ENCODE assay signal across 16 cellular contexts in the genomic region with DNA sequence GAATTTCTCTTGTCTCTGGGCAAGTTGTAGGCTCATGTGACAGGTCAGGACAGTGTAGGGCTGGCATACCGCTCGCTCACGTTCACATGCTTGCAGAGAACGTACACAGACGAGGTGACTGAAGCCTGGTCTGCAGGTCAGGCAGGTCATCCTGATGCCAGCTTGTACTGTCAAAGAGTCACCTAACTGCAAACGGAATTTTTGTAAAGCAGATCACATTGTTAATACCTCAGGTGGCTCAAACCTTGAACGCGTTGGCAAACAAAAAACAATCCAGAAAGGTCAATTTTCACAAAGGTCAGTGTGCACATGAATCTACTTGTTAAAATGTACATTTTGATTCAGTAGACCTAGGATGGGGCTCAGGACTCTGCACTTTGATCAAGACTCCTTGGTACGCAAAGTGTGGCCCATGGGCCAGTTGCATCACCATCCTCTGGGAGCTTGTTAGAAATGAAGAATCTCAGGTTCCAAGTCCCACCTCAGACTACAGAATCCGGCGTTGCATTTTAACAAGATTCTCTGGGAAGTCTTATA. TPM values are rescaled to one million over a fixed set of nuclear protein-coding genes. Genes with fewer than 3 reads are reported as not detected.
DNase-seq lines count a peak whose midpoint lies in the region; ATAC-seq, FAIRE-seq and TF ChIP-seq lines count a peak whose summit lies in the region.
"Had no signal": no experiment of that assay in that cellular context is flagged by ENCODE, and none has a peak within 500 bp of the region (broad histone marks: within the 10 kb centered on the region; RNA-seq: fewer than 3 reads in every experiment).

No MANE protein-coding gene starts in this region.

- 56% methylated on average over 11 of the region's 11 CpGs for WGBS in liver
- 87 to 88% methylated on average over 11 of the region's 11 CpGs for WGBS in pancreas, 2 donors

- H3K27ac ChIP-seq in left ventricle myocardium inferior (replicated peaks) (no peak overlapping the region), RWPE2 (ENCODE audit: poor library complexity, severe bottlenecking) (no peak overlapping the region), liver (ENCODE audit: low read depth in 1 of 2, low read length in 2 of 2) (peak overlapping the region in 1 of 2 donors; percentile 6), upper lobe of right lung (no peak overlapping the region), pancreas (no peak overlapping the region)
- H3K27ac ChIP-seq: C4-2B, GM23248 had no signal

- no peak for ATAC-seq in RWPE2 (ENCODE audit: low read depth)
- no peak for ATAC-seq in upper lobe of right lung
- ATAC-seq in pancreas = no peak

- H3K9ac ChIP-seq in liver (ENCODE audit: low read depth in 1 of 2, low read length in 2 of 2) = no peak overlapping the region
- H3K9ac ChIP-seq: GM23248 had no signal

- no peak for TF ChIP-seq RAD21 in liver (IDR thresholded peaks at IDR 0.05)

- no peak for FAIRE-seq in pancreas (lab: Jason Lieb, UNC)
- FAIRE-seq: A204.1, GM18507, H54 had no signal

- DNase-seq in cardiac septum (ENCODE audit: low spot score) (peak; percentile 69), left ventricle myocardium inferior (no peak), RWPE2 (ENCODE audit: low spot score) (peak; percentile 35), upper lobe of right lung (peak; percentile 15), NAMALWA (ENCODE audit: low spot score) (no peak), NCI-H187 treated with DMSO at 0.1 percent for 48 hours (lab: John Stamatoyannopoulos, UW) (no peak), pancreas (no peak)
- DNase-seq: CD4-positive, alpha-beta memory T cell; COR-L47; GM23248 had no signal

- no peaks in the 10 kb centered on the region for H3K27me3 ChIP-seq in left ventricle myocardium inferior (ENCODE audit: low read depth)
- H3K27me3 ChIP-seq in RWPE2 (ENCODE audit: insufficient read depth, poor library complexity, severe bottlenecking) = no peaks in the 10 kb centered on the region
- H3K27me3 ChIP-seq in liver (ENCODE audit: control insufficient read depth in 4 of 4, insufficient read depth in 4 of 4, low read length in 3 of 4) = no peaks in the 10 kb centered on the region
- H3K27me3 ChIP-seq in upper lobe of right lung = no peaks in the 10 kb centered on the region
- no peaks in the 10 kb centered on the region for H3K27me3 ChIP-seq in pancreas
- H3K27me3 ChIP-seq: BE2C had no signal

- H3K36me3 ChIP-seq in left ventricle myocardium inferior (no peaks in the 10 kb centered on the region), RWPE2 (ENCODE audit: low read depth) (peaks cover 20% of the 10 kb centered on the region), liver (ENCODE audit: control insufficient read depth in 4 of 4, insufficient read depth in 3 of 4, low read depth in 1 of 4, low read length in 3 of 4) (peaks cover 0 to 19% (median 5%) of the 10 kb centered on the region in 4 donors), upper lobe of right lung (no peaks in the 10 kb centered on the region), pancreas (peaks cover 0 to 11% (median 3%) of the 10 kb centered on the region in 3 donors)
- H3K36me3 ChIP-seq: BE2C had no signal

- no peaks in the 10 kb centered on the region for H3K9me3 ChIP-seq in left ventricle myocardium inferior (replicated peaks)
- no peaks in the 10 kb centered on the region for H3K9me3 ChIP-seq in RWPE2 (ENCODE audit: severe bottlenecking)
- H3K9me3 ChIP-seq in liver (ENCODE audit: control insufficient read depth in 4 of 4, low read length in 3 of 4) = no peaks in the 10 kb centered on the region
- no peaks in the 10 kb centered on the region for H3K9me3 ChIP-seq in upper lobe of right lung
- no peaks in the 10 kb centered on the region for H3K9me3 ChIP-seq in pancreas
- H3K9me3 ChIP-seq: BE2C had no signal

- H3K4me1 ChIP-seq in left ventricle myocardium inferior (peaks cover 4% of the 10 kb centered on the region), RWPE2 (ENCODE audit: insufficient read depth, poor library complexity, severe bottlenecking) (no peaks in the 10 kb centered on the region), liver (ENCODE audit: control insufficient read depth in 4 of 4, insufficient read depth in 4 of 4, low read length in 3 of 4) (peaks cover 22 to 62% (median 35%) of the 10 kb centered on the region in 4 donors), upper lobe of right lung (no peaks in the 10 kb centered on the region), pancreas (peaks cover 10 to 23% (median 11%) of the 10 kb centered on the region in 3 donors)

- intact Hi-C loops in cardiac septum (cut with DNase I) = loop anchor here (2.0 kb wide), 1 partner anchor 126 kb away; no protein-coding TSS in a partner anchor
- intact Hi-C loops in left ventricle myocardium inferior (cut with micrococcal nuclease) = no loop called here
- intact Hi-C loops in upper lobe of right lung (cut with DNase I) = no loop called here
- intact Hi-C loops in pancreas (cut with DNase I) = no loop called here

- H3K4me3 ChIP-seq in left ventricle myocardium inferior = no peak overlapping the region
- H3K4me3 ChIP-seq in RWPE2 (ENCODE audit: severe bottlenecking) = no peak overlapping the region
- no peak overlapping the region for H3K4me3 ChIP-seq in liver (ENCODE audit: low read depth in 1 of 3, low read length in 3 of 3)
- no peak overlapping the region for H3K4me3 ChIP-seq in upper lobe of right lung
- H3K4me3 ChIP-seq in pancreas = no peak overlapping the region
- H3K4me3 ChIP-seq: GM23248 had no signal

- TF ChIP-seq CTCF in left ventricle myocardium inferior (IDR thresholded peaks at IDR 0.05; ENCODE audit: borderline replicate concordance) (no peak), RWPE2 (IDR thresholded peaks at IDR 0.05; ENCODE audit: poor library complexity, severe bottlenecking) (no peak), liver (IDR thresholded peaks at IDR 0.05; ENCODE audit: low read depth, low read length, missing input control) (no peak), upper lobe of right lung (IDR thresholded peaks at IDR 0.05) (no peak), pancreas (IDR thresholded peaks at IDR 0.05) (no peak)

TF ChIP-seq in liver, 16 proteins besides CTCF, POLR2A, EP300 and RAD21:
- TF ChIP-seq JUND (IDR thresholded peaks at IDR 0.05) = peak in 1 of 2 donors; percentile 14
- peak; percentile 25 for TF ChIP-seq SP1 (IDR thresholded peaks at IDR 0.05)
- TF ChIP-seq HNF4A (conservative IDR thresholded peaks at IDR 0.05) = peak; percentile 17 to 60
- TF ChIP-seq TAF1 (conservative IDR thresholded peaks at IDR 0.05) = no peak
- TF ChIP-seq RXRA (IDR thresholded peaks at IDR 0.05) = peak; percentile 57 to 88

RNA-seq across cellular contexts. Expression of a gene that starts 28.6 kb away (rescaled TPM):
- total RNA-seq in cardiac septum = 47.6 TPM
- total RNA-seq in left ventricle myocardium inferior = 53.1 TPM
- total RNA-seq in liver = 10 to 100 TPM; 10.1 to 15.1 TPM
- polyA plus RNA-seq in liver = 1 to 10 TPM; 6.2 to 9.3 TPM
- 57.7 TPM for total RNA-seq in upper lobe of right lung
- 10 to 100 TPM; 15.1 to 23.5 (median 17.3) TPM for total RNA-seq in pancreas
- polyA plus RNA-seq in pancreas = 10 to 100 TPM; 10.3 to 10.9 TPM

RNA-seq across cellular contexts. Expression of a gene that starts 40.3 kb away (rescaled TPM):
- total RNA-seq in cardiac septum (78.5 TPM), left ventricle myocardium inferior (64.4 TPM), liver (10 to 100 TPM; 26.0 to 26.5 TPM), upper lobe of right lung (105 TPM), pancreas (10 to 100 TPM; 42.7 to 88.1 (median 59.3) TPM)
- polyA plus RNA-seq in liver (100 to 1,000 TPM in 1 of 2 donors, 10 to 100 TPM in 1; 15.5 to 126 TPM), pancreas (100 to 1,000 TPM in 1 of 2 donors, 10 to 100 TPM in 1; 87.4 to 210 TPM)

RNA-seq across cellular contexts. Expression of a gene that starts 44.4 kb away (rescaled TPM):
- 1.9 TPM for total RNA-seq in cardiac septum
- 0.88 TPM for total RNA-seq in left ventricle myocardium inferior
- 100 to 1,000 TPM in 1 of 2 donors, 10 to 100 TPM in 1; 10.5 to 197 TPM for total RNA-seq in liver
- polyA plus RNA-seq in liver = 10 to 100 TPM; 66.7 to 94.3 TPM
- 65.4 TPM for total RNA-seq in upper lobe of right lung
- total RNA-seq in pancreas = 100 to 1,000 TPM in 1 of 6 donors, 10 to 100 TPM in 5; 47.2 to 103 (median 83.4) TPM
- 100 to 1,000 TPM; 163 to 209 TPM for polyA plus RNA-seq in pancreas
- polyA plus RNA-seq: CD4-positive, alpha-beta memory T cell had no signal

Comparison
In these comparisons a context has a peak if more than half of its experiments do, and no peak if none do; other contexts are left out.
1. DNase-seq: peak in cardiac septum (single experiment), RWPE2 (single experiment) and upper lobe of right lung (single experiment); none in left ventricle myocardium inferior (single experiment), NAMALWA (single experiment), NCI-H187 treated with DMSO at 0.1 percent for 48 hours (single experiment) and pancreas (0 of 6).